Comparison of ENCODE assay signal across 8 cellular contexts in the genomic region with DNA sequence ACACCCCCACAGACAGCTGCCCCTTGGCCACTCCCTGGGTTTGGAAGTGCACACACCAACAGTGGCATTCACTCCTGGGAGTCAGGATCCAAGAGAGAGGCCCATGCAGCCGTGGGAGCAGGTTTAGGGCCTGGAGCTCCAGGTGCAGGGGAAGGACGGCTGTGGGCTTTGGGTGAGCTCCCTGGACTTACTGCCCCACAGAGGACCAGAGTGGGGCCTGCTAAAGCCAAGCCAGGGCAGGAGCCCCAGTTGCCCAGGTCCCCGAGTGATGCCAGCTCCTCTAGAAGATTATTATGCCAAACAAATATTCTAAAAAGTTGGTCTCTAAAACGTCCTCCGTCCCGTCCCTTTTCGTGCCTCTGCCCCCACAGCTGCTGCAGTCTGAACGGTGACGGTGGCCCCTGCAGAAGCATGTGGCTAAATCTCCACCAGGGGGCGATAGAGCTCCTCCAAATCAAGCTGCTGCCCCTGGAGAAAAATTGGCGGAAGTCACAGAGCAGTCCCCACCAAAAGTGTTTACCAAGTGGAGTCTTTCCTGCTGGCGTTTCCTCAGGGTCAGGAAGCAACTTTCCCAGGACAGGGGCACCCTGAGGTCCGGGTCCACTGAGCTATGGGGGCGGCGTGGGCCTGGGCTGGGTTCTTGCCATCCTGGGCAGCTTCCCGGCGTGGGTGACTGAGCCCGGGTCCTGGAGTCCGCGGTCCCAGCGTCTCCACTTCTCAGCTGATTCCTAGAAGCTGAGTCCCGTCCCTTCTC. TPM values are rescaled to one million over a fixed set of nuclear protein-coding genes. Genes with fewer than 3 reads are reported as not detected.
DNase-seq lines count a peak whose midpoint lies in the region; ATAC-seq lines count a peak whose summit lies in the region.

No MANE protein-coding gene starts in this region.

- DNase-seq in DMS79 treated with DMSO at 0.1 percent for 48 hours (lab: John Stamatoyannopoulos, UW) (peak; percentile 78), NCI-H446 (lab: John Stamatoyannopoulos, UW) (peak; percentile 89 to 91), cerebellar cortex (ENCODE audit: low spot score) (peak; percentile 96), left colon (peak; percentile 87 to 94)
- DNase-seq in activated CD4-positive, CD25-positive, alpha-beta regulatory T cell treated with anti-CD3 and anti-CD28 coated beads, Interleukin-2, amount 50 U/mL, for 16 hours (ENCODE audit: low read depth, low spot score): peak; percentile 85
- DNase-seq in stimulated activated CD4-positive, alpha-beta T cell treated with anti-CD3 and anti-CD28 coated beads, Interleukin-1b, Interleukin-23, amount 100 ng/mL, for 24 hours (ENCODE audit: low read depth in 4 of 4, low spot score in 1 of 4): peak; percentile 82 to 89 (median 85)

- peak; percentile 44 for ATAC-seq in HG03159 (IDR thresholded peaks at IDR 0.05; ENCODE audit: unreplicated experiment)
- peak; percentile 69 for ATAC-seq in left colon
- ATAC-seq in HG02852 (IDR thresholded peaks at IDR 0.05; ENCODE audit: unreplicated experiment): no peak

- intact Hi-C loops in left colon (cut with DNase I, micrococcal nuclease): loop anchor here in 1 of 2 donors (5.0 to 10.0 kb wide), 2 partner anchors 58 to 91 kb away; a partner anchor contains a TSS

RNA-seq across cellular contexts. Expression of a gene that starts 4.2 kb away (rescaled TPM):
- 10 to 100 TPM; 20.3 to 29.9 TPM for total RNA-seq in left colon

RNA-seq across cellular contexts. Expression of a gene that starts 17.6 kb away (rescaled TPM):
- total RNA-seq in left colon: 10 to 100 TPM; 77.6 to 86.6 TPM

RNA-seq across cellular contexts. Expression of a gene that starts 26.2 kb away (rescaled TPM):
- 10 to 100 TPM; 26.6 to 39.6 TPM for total RNA-seq in left colon

RNA-seq across cellular contexts. Expression of a gene that starts 40.3 kb away (rescaled TPM):
- total RNA-seq in left colon: 100 to 1,000 TPM; 212 to 220 TPM
